ENCODE assay signal across 24 cellular contexts in the genomic region with DNA sequence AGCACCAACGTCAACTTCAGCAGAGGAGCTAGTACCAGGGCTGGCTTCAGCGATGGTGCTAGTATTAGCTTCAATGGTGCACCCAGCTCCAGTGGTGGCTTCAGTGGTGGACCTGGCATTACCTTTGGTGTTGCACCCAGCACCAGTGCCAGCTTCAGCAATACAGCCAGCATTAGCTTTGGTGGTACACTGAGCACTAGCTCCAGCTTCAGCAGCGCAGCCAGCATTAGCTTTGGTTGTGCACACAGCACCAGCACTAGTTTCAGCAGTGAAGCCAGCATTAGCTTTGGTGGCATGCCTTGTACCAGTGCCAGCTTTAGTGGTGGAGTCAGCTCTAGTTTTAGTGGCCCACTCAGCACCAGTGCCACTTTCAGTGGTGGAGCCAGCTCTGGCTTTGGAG.
"Had no signal": no experiment of that assay in that cellular context is flagged by ENCODE, and none has a peak within 500 bp of the region (broad histone marks: within the 10 kb centered on the region; RNA-seq: fewer than 3 reads in every experiment).

No MANE protein-coding gene starts in this region.

- H3K27me3 ChIP-seq: neural progenitor cell, ovary, right lobe of liver, sigmoid colon, stomach, thyroid gland, tibial nerve, upper lobe of left lung, uterus had no signal

- H3K9me3 ChIP-seq: ovary, psoas muscle, right lobe of liver, sigmoid colon, thoracic aorta, thyroid gland, tibial nerve, upper lobe of left lung, uterus had no signal

- H3K4me2 ChIP-seq: neural progenitor cell had no signal

- H3K36me3 ChIP-seq: ovary, right lobe of liver, thyroid gland, uterus had no signal

- H3K4me3 ChIP-seq: neural progenitor cell, ovary, psoas muscle, right lobe of liver, sigmoid colon, stomach, thoracic aorta, thyroid gland, tibial nerve, upper lobe of left lung, uterus had no signal

- H3K79me2 ChIP-seq: parathyroid adenoma had no signal

- H3K9ac ChIP-seq: neural progenitor cell, parathyroid adenoma had no signal

- DNase-seq: natural killer cell; occipital lobe; ovary; psoas muscle; right cardiac atrium; right lobe of liver; sigmoid colon; small intestine; stimulated activated CD4-positive, alpha-beta T cell treated with anti-CD3 and anti-CD28 coated beads, Interleukin-15, amount 100 ng/mL, for 24 hours; stimulated activated CD4-positive, alpha-beta T cell treated with anti-CD3 and anti-CD28 coated beads, Interleukin-2, amount 100 ng/mL, for 24 hours; stimulated activated CD4-positive, alpha-beta T cell treated with anti-CD3 and anti-CD28 coated beads, Interleukin-2, amount 100 ng/mL, for 48 hours; stimulated activated CD4-positive, alpha-beta T cell treated with anti-CD3 and anti-CD28 coated beads, Interleukin-4, amount 100 ng/mL, for 24 hours; stimulated activated naive B cell treated with anti-CD40 and anti-IgM and Interleukin-4, amounts not matched to agents 10 μg/mL and 1 μg/mL and 100 μg/mL, for 72 hours; stimulated activated naive CD4-positive, alpha-beta T cell treated with Interleukin-2 at 50 U/mL for 16 hours; stomach; thyroid gland; trophoblast cell; upper lobe of left lung; uterus had no signal

- H3K4me1 ChIP-seq: neural progenitor cell, parathyroid adenoma, psoas muscle, right lobe of liver, sigmoid colon, stomach, thyroid gland, tibial nerve, upper lobe of left lung, uterus had no signal

- H3K27ac ChIP-seq: neural progenitor cell, ovary, parathyroid adenoma, psoas muscle, right lobe of liver, sigmoid colon, stomach, thoracic aorta, thyroid gland, tibial nerve, upper lobe of left lung, uterus had no signal

- H2AFZ ChIP-seq: neural progenitor cell, parathyroid adenoma had no signal

- ATAC-seq: natural killer cell; psoas muscle; right cardiac atrium; stimulated activated effector memory CD8-positive, alpha-beta T cell treated with anti-CD3 and anti-CD28 coated beads, Interleukin-12 subunit alpha, Interleukin-12 subunit beta, amount 100 ng/mL, for 72 hours; stimulated activated naive B cell treated with anti-CD40 and anti-IgM and Interleukin-4, amounts not matched to agents 10 μg/mL and 1 μg/mL and 100 μg/mL, for 72 hours had no signal
